20 cellular contexts compared by ENCODE assay signal in genomic region chr2:231172020-231172419, GRCh38. TPM values are rescaled to one million over a fixed set of nuclear protein-coding genes. Genes with fewer than 3 reads are reported as not detected.
"Had no signal": no experiment of that assay in that cellular context is flagged by ENCODE, and none has a peak within 500 bp of the region (broad histone marks: within the 10 kb centered on the region; RNA-seq: fewer than 3 reads in every experiment).

No MANE protein-coding gene starts in this region.

- DNase-seq: activated CD4-positive, alpha-beta T cell treated with anti-CD3 and anti-CD28 coated beads for 4 hours; activated CD8-positive, alpha-beta T cell treated with anti-CD3 and anti-CD28 coated beads for 36 hours; activated effector memory CD4-positive, alpha-beta T cell treated with anti-CD3 and anti-CD28 coated beads, Interleukin-2, amount 50 U/mL, for 16 hours; activated T-cell treated with anti-CD3 and anti-CD28 coated beads, Interleukin-2, amount 50 U/mL, for 48 hours; anterior cingulate cortex; effector CD8-positive, alpha-beta T cell; mammary epithelial cell; naive thymus-derived CD8-positive, alpha-beta T cell; posterior cingulate gyrus; stimulated activated CD4-positive, alpha-beta T cell treated with anti-CD3 and anti-CD28 coated beads, Interleukin-4, amount 100 ng/mL, for 4 hours; stimulated activated CD8-positive, alpha-beta memory T cell treated with anti-CD3 and anti-CD28 coated beads, Interleukin-4, amount 100 ng/mL, for 48 hours; stimulated activated naive CD8-positive, alpha-beta T cell treated with anti-CD3 and anti-CD28 coated beads, Interleukin-15, Interleukin-2, amounts not matched to agents 100 U/mL and 50 U/mL, for 24 hours; T-helper 17 cell; trophoblast cell had no signal

- H3K4me2 ChIP-seq: hepatocyte had no signal

- H2AFZ ChIP-seq: hepatocyte had no signal

- H3K27me3 ChIP-seq: hepatocyte had no signal

- H3K4me3 ChIP-seq: hepatocyte, skin epidermis had no signal

- H3K79me2 ChIP-seq: hepatocyte had no signal

- ATAC-seq: activated CD8-positive, alpha-beta T cell treated with anti-CD3 and anti-CD28 coated beads for 36 hours; left lobe of liver; naive thymus-derived CD8-positive, alpha-beta T cell; right cardiac atrium; stimulated activated naive CD8-positive, alpha-beta T cell treated with anti-CD3 and anti-CD28 coated beads, Interleukin-15, Interleukin-2, amounts not matched to agents 100 U/mL and 50 U/mL, for 24 hours; T-helper 17 cell; WTC11 had no signal

- H3K27ac ChIP-seq: hepatocyte had no signal

RNA-seq across cellular contexts. Expression of gene HTR2B, which starts 47.2 kb away (rescaled TPM):
- total RNA-seq: activated CD8-positive, alpha-beta T cell treated with anti-CD3 and anti-CD28 coated beads for 36 hours; naive thymus-derived CD8-positive, alpha-beta T cell; T-helper 17 cell; WTC11 had no signal
- polyA plus RNA-seq: keratinocyte, mammary epithelial cell had no signal
